Comparison of ENCODE assay signal across 1 cellular context in genomic region chr17:58002558-58002957, GRCh38.
TF ChIP-seq lines count a peak whose summit lies in the region.

No MANE protein-coding gene starts in this region.

TF ChIP-seq in K562, 482 proteins besides CTCF, POLR2A, EP300 and RAD21:
- TF ChIP-seq TCF3 (CRISPR knock-in tag; IDR thresholded peaks at IDR 0.05): no peak
- no peak for TF ChIP-seq HNRNPLL (IDR thresholded peaks at IDR 0.05; ENCODE audit: low read depth, low read length, poor library complexity, severe bottlenecking)
- no peak for TF ChIP-seq HIVEP1 (CRISPR knock-in tag; IDR thresholded peaks at IDR 0.05)
- no peak for TF ChIP-seq CREB3L1 (IDR thresholded peaks at IDR 0.05; ENCODE audit: borderline replicate concordance, low read depth)
- TF ChIP-seq KAT7 (CRISPR knock-in tag; IDR thresholded peaks at IDR 0.05; ENCODE audit: borderline replicate concordance): no peak
- TF ChIP-seq HNRNPK (IDR thresholded peaks at IDR 0.05; ENCODE audit: low read depth, low read length, poor library complexity, severe bottlenecking): no peak
- no peak for TF ChIP-seq JUNB (CRISPR knock-in tag; conservative IDR thresholded peaks at IDR 0.05)
- TF ChIP-seq XRCC5 (IDR thresholded peaks at IDR 0.05; ENCODE audit: low read depth, low read length): no peak
- TF ChIP-seq LCOR (CRISPR knock-in tag; IDR thresholded peaks at IDR 0.05): no peak
- no peak for TF ChIP-seq RBM14 (IDR thresholded peaks at IDR 0.05; ENCODE audit: borderline replicate concordance, insufficient read depth, low read depth, low read length)
- no peak for TF ChIP-seq CBFA2T2 (conservative IDR thresholded peaks at IDR 0.05)
- TF ChIP-seq SIRT6 (IDR thresholded peaks at IDR 0.05; ENCODE audit: low read depth, low read length): no peak
- TF ChIP-seq SMARCA5 (IDR thresholded peaks at IDR 0.05): no peak
- TF ChIP-seq SRSF3 (IDR thresholded peaks at IDR 0.05; ENCODE audit: insufficient read depth, low read length): no peak
- no peak for TF ChIP-seq NCOR1 (IDR thresholded peaks at IDR 0.05)
- TF ChIP-seq ZNF586 (CRISPR knock-in tag; conservative IDR thresholded peaks at IDR 0.05): no peak
- no peak for TF ChIP-seq TARDBP (IDR thresholded peaks at IDR 0.05)
- no peak for TF ChIP-seq ZBTB2 (IDR thresholded peaks at IDR 0.05)
- TF ChIP-seq ZBTB26 (CRISPR knock-in tag; IDR thresholded peaks at IDR 0.05): no peak
